Comparison of ENCODE assay signal across 7 cellular contexts in genomic region chr22:49656883-49657274, GRCh38.
DNase-seq lines count a peak whose midpoint lies in the region; ATAC-seq, FAIRE-seq and TF ChIP-seq lines count a peak whose summit lies in the region.
"Not testable (repeated sequence)": the region's sequence is repeated elsewhere in the genome, so short reads cannot be mapped to it uniquely, and the experiment has no call there.

No MANE protein-coding gene starts in this region.

- not testable (repeated sequence) for H3K23me2 ChIP-seq in H1 (ENCODE audit: low read depth, low read length)

- H3K56ac ChIP-seq in H1 (replicated peaks; ENCODE audit: insufficient read length, low read depth, low read length) = not testable (repeated sequence)

- H3K27me3 Mint-ChIP-seq in activated T-cell treated with anti-CD3 and anti-CD28 coated beads, Interleukin-2, amount 50 U/mL, for 72 hours (ENCODE audit: low read depth) = not testable (repeated sequence)

- H4K5ac ChIP-seq in H1 (ENCODE audit: insufficient read length, low read depth, low read length) = not testable (repeated sequence)

- H2BK120ac ChIP-seq in H1 (replicated peaks; ENCODE audit: low read depth, low read length) = not testable (repeated sequence)

- DNase-seq in Peyer's patch = peak in 2 of 3 donors; percentile 24 to 48
- peak; percentile 52 for DNase-seq in activated T-cell treated with anti-CD3 and anti-CD28 coated beads, Interleukin-2, amount 50 U/mL, for 72 hours
- not testable (repeated sequence) for DNase-seq in H1 (ENCODE audit: low read depth in 1 of 2, low spot score in 2 of 2)
- DNase-seq in stimulated activated CD4-positive, alpha-beta T cell treated with anti-CD3 and anti-CD28 coated beads, Interleukin-4, amount 100 ng/mL, for 24 hours = peak; percentile 57

- not testable (repeated sequence) for H3K36me3 ChIP-seq in Peyer's patch; H1 (ENCODE audit: control insufficient read depth in 2 of 4, insufficient read depth in 4 of 4, low read length in 3 of 4); mucosa of rectum (ENCODE audit: control insufficient read depth in 2 of 2, insufficient read depth in 2 of 2, low read length in 2 of 2)

- POLR2A ChIA-PET in H1 (lab: Charles Lee; ENCODE audit: partially characterized antibody) = not testable (repeated sequence)

- H3K14ac ChIP-seq in H1 (ENCODE audit: insufficient read length) = not testable (repeated sequence)

- peak overlapping the region; percentile 11; the same call in 1 of the 2 replicates for H4K8ac ChIP-seq in H1 (ENCODE audit: extremely low read depth, insufficient read depth, low read length)

- H3K79me2 ChIP-seq in H1 (ENCODE audit: control insufficient read depth in 1 of 2, insufficient read depth in 2 of 2, low read length in 2 of 2) = not testable (repeated sequence)

- WGBS in H1 (ENCODE audit: extremely low coverage in 1 of 2, insufficient coverage in 1 of 2, insufficient read length in 1 of 2, insufficient replicate concordance in 2 of 2, low coverage in 1 of 2, low lambda C conversion rate in 2 of 2, missing lambda C conversion rate in 1 of 2), 2 experiments = 84% methylated on average over 17 of the region's 19 CpGs; no CpG with 5 or more reads in 1 of the 2 experiments

- H2BK15ac ChIP-seq in H1 (ENCODE audit: low read length) = not testable (repeated sequence)

- H2AK5ac ChIP-seq in H1 (ENCODE audit: low read depth, low read length) = not testable (repeated sequence)

- H2AFZ ChIP-seq in H1 (ENCODE audit: low read length) = not testable (repeated sequence)

- H3K4me3 ChIP-seq in Peyer's patch = peak overlapping the region; percentile 52 to 75 (median 62)
- not testable (repeated sequence) for H3K4me3 ChIP-seq in H1 (ENCODE audit: extremely low read depth in 1 of 4, insufficient read depth in 2 of 4, low read depth in 3 of 4, low read length in 4 of 4)
- peak overlapping the region; percentile 44 to 71 for H3K4me3 ChIP-seq in mucosa of rectum (ENCODE audit: low read length in 2 of 2)

- TF ChIP-seq EP300 in H1 (IDR thresholded peaks at IDR 0.05; ENCODE audit: borderline replicate concordance in 1 of 2, low read depth in 2 of 2, low read length in 2 of 2) = not testable (repeated sequence)

- H3K27ac ChIP-seq in Peyer's patch = peak overlapping the region in 3 of 4 donors; percentile 42 to 64 (median 64)
- not testable (repeated sequence) for H3K27ac ChIP-seq in H1 (ENCODE audit: low read depth, low read length); mucosa of rectum (ENCODE audit: low read depth in 2 of 2, low read length in 2 of 2)

- peaks cover 3 to 21% of the 10 kb centered on the region in 2 donors for H3K36me3 Mint-ChIP-seq in activated T-cell treated with anti-CD3 and anti-CD28 coated beads, Interleukin-2, amount 50 U/mL, for 72 hours (ENCODE audit: insufficient read depth in 2 of 2)

- H2BK20ac ChIP-seq in H1 (ENCODE audit: low read length) = not testable (repeated sequence)

- not testable (repeated sequence) for H4K20me1 ChIP-seq in H1 (replicated peaks in 1 of 2; ENCODE audit: control insufficient read depth in 1 of 2, insufficient read depth in 2 of 2, low read length in 2 of 2)

- not testable (repeated sequence) for TF ChIP-seq POLR2A in Peyer's patch (IDR thresholded peaks at IDR 0.05); H1 (IDR thresholded peaks at IDR 0.05; ENCODE audit: control extremely low read depth in 1 of 2, low read depth in 2 of 2, low read length in 2 of 2)

- H3K27ac Mint-ChIP-seq in activated T-cell treated with anti-CD3 and anti-CD28 coated beads, Interleukin-2, amount 50 U/mL, for 72 hours = peak overlapping the region; percentile 82

- H4K91ac ChIP-seq in H1 (replicated peaks; ENCODE audit: insufficient read length, low read length) = not testable (repeated sequence)

- H3K9me3 Mint-ChIP-seq in activated T-cell treated with anti-CD3 and anti-CD28 coated beads, Interleukin-2, amount 50 U/mL, for 72 hours = not testable (repeated sequence)

- ATAC-seq in GM19025 (IDR thresholded peaks at IDR 0.05; ENCODE audit: low read depth, unreplicated experiment) = peak; percentile 36
- ATAC-seq in HG02798 (IDR thresholded peaks at IDR 0.05; ENCODE audit: poor library complexity, unreplicated experiment) = peak; percentile 41
- peak; percentile 73 to 81 for ATAC-seq in activated T-cell treated with anti-CD3 and anti-CD28 coated beads, Interleukin-2, amount 50 U/mL, for 72 hours (replicated peaks in 1 of 2)

- H3K4me2 ChIP-seq in H1 (ENCODE audit: insufficient read depth in 1 of 2, low read depth in 2 of 2, low read length in 2 of 2) = not testable (repeated sequence)

- TF ChIP-seq CTCF in Peyer's patch (IDR thresholded peaks at IDR 0.05); H1 (IDR thresholded peaks at IDR 0.05; ENCODE audit: control extremely low read depth in 1 of 3, insufficient read depth in 1 of 3, low read depth in 1 of 3, low read length in 3 of 3): not testable (repeated sequence)

- not testable (repeated sequence) for H3K27me3 ChIP-seq in Peyer's patch; H1 (replicated peaks in 1 of 4; ENCODE audit: control insufficient read depth in 3 of 4, extremely low read depth in 1 of 4, insufficient read depth in 3 of 4, low read length in 3 of 4); mucosa of rectum (ENCODE audit: control insufficient read depth in 2 of 2, insufficient read depth in 2 of 2, low read length in 2 of 2)

- not testable (repeated sequence) for H3K79me1 ChIP-seq in H1 (ENCODE audit: low read depth, low read length)

- not testable (repeated sequence) for H3K4ac ChIP-seq in H1 (replicated peaks; ENCODE audit: insufficient read length, low read depth, low read length)

- TF ChIP-seq RAD21 in H1 (IDR thresholded peaks at IDR 0.05 in 1 of 2, conservative IDR thresholded peaks at IDR 0.05 in 1 of 2; ENCODE audit: low read depth in 2 of 2, low read length in 2 of 2) = not testable (repeated sequence)

- H3K18ac ChIP-seq in H1 (ENCODE audit: extremely low read depth, low read length) = not testable (repeated sequence)

- not testable (repeated sequence) for FAIRE-seq in H1 (lab: Jason Lieb, UNC)

- peaks cover 43% of the 10 kb centered on the region for H3K4me1 Mint-ChIP-seq in activated T-cell treated with anti-CD3 and anti-CD28 coated beads, Interleukin-2, amount 50 U/mL, for 72 hours (ENCODE audit: low read depth)

- not testable (repeated sequence) for H3K9me3 ChIP-seq in Peyer's patch; H1 (ENCODE audit: insufficient read depth in 2 of 2, low read depth in 1 of 2, low read length in 1 of 2); mucosa of rectum (ENCODE audit: control insufficient read depth in 2 of 2, low read length in 2 of 2)

- H3K23ac ChIP-seq in H1 (ENCODE audit: insufficient read length) = not testable (repeated sequence)

- CTCF ChIA-PET in H1 (lab: Charles Lee; ENCODE audit: partially characterized antibody) = interaction anchor here (0.5 to 0.6 kb wide), 3 partner anchors 211 to 388 kb away, joined by 3 to 5 read pairs (median 3); no protein-coding TSS in a partner anchor

- peaks cover 0 to 17% (median 7%) of the 10 kb centered on the region in 4 donors for H3K4me1 ChIP-seq in Peyer's patch
- not testable (repeated sequence) for H3K4me1 ChIP-seq in H1 (replicated peaks in 1 of 4; ENCODE audit: control insufficient read depth in 3 of 4, insufficient read depth in 4 of 4, low read length in 3 of 4); mucosa of rectum (ENCODE audit: control insufficient read depth in 2 of 2, insufficient read depth in 2 of 2, low read length in 2 of 2)

- H3K4me3 Mint-ChIP-seq in activated T-cell treated with anti-CD3 and anti-CD28 coated beads, Interleukin-2, amount 50 U/mL, for 72 hours = peak overlapping the region; percentile 97

- not testable (repeated sequence) for H3K9ac ChIP-seq in H1 (replicated peaks in 1 of 4; ENCODE audit: extremely low read depth in 1 of 4, low read depth in 3 of 4, low read length in 3 of 4); mucosa of rectum (ENCODE audit: low read depth in 1 of 2, low read length in 2 of 2)

- not testable (repeated sequence) for H2BK5ac ChIP-seq in H1 (ENCODE audit: low read depth, low read length)

- H2BK12ac ChIP-seq in H1 (ENCODE audit: low read depth, low read length) = not testable (repeated sequence)

TF ChIP-seq in H1, 55 proteins besides CTCF, POLR2A, EP300 and RAD21:
- TF ChIP-seq YY1 (IDR thresholded peaks at IDR 0.05; ENCODE audit: low read depth, low read length) (peak; percentile 80), KDM1A (IDR thresholded peaks at IDR 0.05; ENCODE audit: borderline replicate concordance, low read length) (peak; percentile 54; the same call in 1 of the 2 replicates)
